1 cellular context compared by ENCODE assay signal in genomic region chr2:213152065-213152794, GRCh38.
TF ChIP-seq lines count a peak whose summit lies in the region.

No MANE protein-coding gene starts in this region.

TF ChIP-seq in HepG2, 621 proteins besides CTCF, POLR2A, EP300 and RAD21 (continued from another document and continues in another):
- no peak for TF ChIP-seq IRF9 (CRISPR knock-in tag; IDR thresholded peaks at IDR 0.05; ENCODE audit: borderline replicate concordance)
- TF ChIP-seq, protein P1, sequence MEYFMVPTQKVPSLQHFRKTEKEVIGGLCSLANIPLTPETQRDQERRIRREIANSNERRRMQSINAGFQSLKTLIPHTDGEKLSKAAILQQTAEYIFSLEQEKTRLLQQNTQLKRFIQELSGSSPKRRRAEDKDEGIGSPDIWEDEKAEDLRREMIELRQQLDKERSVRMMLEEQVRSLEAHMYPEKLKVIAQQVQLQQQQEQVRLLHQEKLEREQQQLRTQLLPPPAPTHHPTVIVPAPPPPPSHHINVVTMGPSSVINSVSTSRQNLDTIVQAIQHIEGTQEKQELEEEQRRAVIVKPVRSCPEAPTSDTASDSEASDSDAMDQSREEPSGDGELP (IDR thresholded peaks at IDR 0.05; ENCODE audit: borderline replicate concordance, low read depth) = no peak
- TF ChIP-seq ZNF607 (CRISPR knock-in tag; IDR thresholded peaks at IDR 0.05; ENCODE audit: borderline replicate concordance) = peak; percentile 66; the same call in 1 of the 2 replicates
- peak; percentile 17; the same call in 1 of the 2 replicates for TF ChIP-seq ZNF563 (CRISPR knock-in tag; IDR thresholded peaks at IDR 0.05)
- no peak for TF ChIP-seq MAFG (CRISPR knock-in tag; IDR thresholded peaks at IDR 0.05)
- TF ChIP-seq SATB2 (CRISPR knock-in tag; IDR thresholded peaks at IDR 0.05) = no peak
- TF ChIP-seq HOXA9 (CRISPR knock-in tag; IDR thresholded peaks at IDR 0.05; ENCODE audit: borderline replicate concordance) = no peak
- TF ChIP-seq, protein P2, sequence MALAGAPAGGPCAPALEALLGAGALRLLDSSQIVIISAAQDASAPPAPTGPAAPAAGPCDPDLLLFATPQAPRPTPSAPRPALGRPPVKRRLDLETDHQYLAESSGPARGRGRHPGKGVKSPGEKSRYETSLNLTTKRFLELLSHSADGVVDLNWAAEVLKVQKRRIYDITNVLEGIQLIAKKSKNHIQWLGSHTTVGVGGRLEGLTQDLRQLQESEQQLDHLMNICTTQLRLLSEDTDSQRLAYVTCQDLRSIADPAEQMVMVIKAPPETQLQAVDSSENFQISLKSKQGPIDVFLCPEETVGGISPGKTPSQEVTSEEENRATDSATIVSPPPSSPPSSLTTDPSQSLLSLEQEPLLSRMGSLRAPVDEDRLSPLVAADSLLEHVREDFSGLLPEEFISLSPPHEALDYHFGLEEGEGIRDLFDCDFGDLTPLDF (CRISPR knock-in tag; IDR thresholded peaks at IDR 0.05) = 0 out of 2 replicates have a peak, but pooled peaks have one; percentile 5
- TF ChIP-seq ZBTB39 (CRISPR knock-in tag; IDR thresholded peaks at IDR 0.05) = no peak
- TF ChIP-seq, protein P3, sequence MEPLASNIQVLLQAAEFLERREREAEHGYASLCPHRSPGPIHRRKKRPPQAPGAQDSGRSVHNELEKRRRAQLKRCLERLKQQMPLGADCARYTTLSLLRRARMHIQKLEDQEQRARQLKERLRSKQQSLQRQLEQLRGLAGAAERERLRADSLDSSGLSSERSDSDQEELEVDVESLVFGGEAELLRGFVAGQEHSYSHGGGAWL (CRISPR knock-in tag; IDR thresholded peaks at IDR 0.05) = no peak
- no peak; the same call in 1 of the 2 replicates for TF ChIP-seq E2F5 (CRISPR knock-in tag; conservative IDR thresholded peaks at IDR 0.05)
- TF ChIP-seq ATF1 (CRISPR knock-in tag; IDR thresholded peaks at IDR 0.05) = no peak
- peak; percentile 51 for TF ChIP-seq XRCC5 (optimal IDR thresholded peaks at IDR 0.05; ENCODE audit: low read length)
- TF ChIP-seq, protein P4, sequence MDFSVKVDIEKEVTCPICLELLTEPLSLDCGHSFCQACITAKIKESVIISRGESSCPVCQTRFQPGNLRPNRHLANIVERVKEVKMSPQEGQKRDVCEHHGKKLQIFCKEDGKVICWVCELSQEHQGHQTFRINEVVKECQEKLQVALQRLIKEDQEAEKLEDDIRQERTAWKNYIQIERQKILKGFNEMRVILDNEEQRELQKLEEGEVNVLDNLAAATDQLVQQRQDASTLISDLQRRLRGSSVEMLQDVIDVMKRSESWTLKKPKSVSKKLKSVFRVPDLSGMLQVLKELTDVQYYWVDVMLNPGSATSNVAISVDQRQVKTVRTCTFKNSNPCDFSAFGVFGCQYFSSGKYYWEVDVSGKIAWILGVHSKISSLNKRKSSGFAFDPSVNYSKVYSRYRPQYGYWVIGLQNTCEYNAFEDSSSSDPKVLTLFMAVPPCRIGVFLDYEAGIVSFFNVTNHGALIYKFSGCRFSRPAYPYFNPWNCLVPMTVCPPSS (IDR thresholded peaks at IDR 0.05) = no peak
- TF ChIP-seq ARID5B (CRISPR knock-in tag; IDR thresholded peaks at IDR 0.05) = 0 out of 2 replicates have a peak, but pooled peaks have one; percentile 7
- TF ChIP-seq ZSCAN9 (CRISPR knock-in tag; IDR thresholded peaks at IDR 0.05; ENCODE audit: borderline replicate concordance) = no peak
- TF ChIP-seq HNRNPH1 (optimal IDR thresholded peaks at IDR 0.05; ENCODE audit: low read depth, low read length) = no peak
- no peak for TF ChIP-seq ZNF484 (CRISPR knock-in tag; IDR thresholded peaks at IDR 0.05; ENCODE audit: borderline replicate concordance, low read depth)
- TF ChIP-seq RXRB (CRISPR knock-in tag; IDR thresholded peaks at IDR 0.05; ENCODE audit: borderline replicate concordance) = no peak
- no peak for TF ChIP-seq RXRA (CRISPR knock-in tag; IDR thresholded peaks at IDR 0.05)
- 0 out of 2 replicates have a peak, but pooled peaks have one; percentile 2 for TF ChIP-seq ZNF225 (CRISPR knock-in tag; IDR thresholded peaks at IDR 0.05)
- no peak for TF ChIP-seq ZC3H13 (CRISPR knock-in tag; IDR thresholded peaks at IDR 0.05)
- 0 out of 2 replicates have a peak, but pooled peaks have one; percentile 4 for TF ChIP-seq ZNF441 (CRISPR knock-in tag; IDR thresholded peaks at IDR 0.05; ENCODE audit: borderline replicate concordance)
- TF ChIP-seq ZNF343 (CRISPR knock-in tag; IDR thresholded peaks at IDR 0.05) = peak; percentile 85; the same call in 1 of the 2 replicates
- TF ChIP-seq ZBTB7B (CRISPR knock-in tag; IDR thresholded peaks at IDR 0.05) = peak; percentile 55; the same call in 1 of the 2 replicates
- no peak for TF ChIP-seq ZNF207 (IDR thresholded peaks at IDR 0.05; ENCODE audit: borderline replicate concordance)
- TF ChIP-seq, protein P5, sequence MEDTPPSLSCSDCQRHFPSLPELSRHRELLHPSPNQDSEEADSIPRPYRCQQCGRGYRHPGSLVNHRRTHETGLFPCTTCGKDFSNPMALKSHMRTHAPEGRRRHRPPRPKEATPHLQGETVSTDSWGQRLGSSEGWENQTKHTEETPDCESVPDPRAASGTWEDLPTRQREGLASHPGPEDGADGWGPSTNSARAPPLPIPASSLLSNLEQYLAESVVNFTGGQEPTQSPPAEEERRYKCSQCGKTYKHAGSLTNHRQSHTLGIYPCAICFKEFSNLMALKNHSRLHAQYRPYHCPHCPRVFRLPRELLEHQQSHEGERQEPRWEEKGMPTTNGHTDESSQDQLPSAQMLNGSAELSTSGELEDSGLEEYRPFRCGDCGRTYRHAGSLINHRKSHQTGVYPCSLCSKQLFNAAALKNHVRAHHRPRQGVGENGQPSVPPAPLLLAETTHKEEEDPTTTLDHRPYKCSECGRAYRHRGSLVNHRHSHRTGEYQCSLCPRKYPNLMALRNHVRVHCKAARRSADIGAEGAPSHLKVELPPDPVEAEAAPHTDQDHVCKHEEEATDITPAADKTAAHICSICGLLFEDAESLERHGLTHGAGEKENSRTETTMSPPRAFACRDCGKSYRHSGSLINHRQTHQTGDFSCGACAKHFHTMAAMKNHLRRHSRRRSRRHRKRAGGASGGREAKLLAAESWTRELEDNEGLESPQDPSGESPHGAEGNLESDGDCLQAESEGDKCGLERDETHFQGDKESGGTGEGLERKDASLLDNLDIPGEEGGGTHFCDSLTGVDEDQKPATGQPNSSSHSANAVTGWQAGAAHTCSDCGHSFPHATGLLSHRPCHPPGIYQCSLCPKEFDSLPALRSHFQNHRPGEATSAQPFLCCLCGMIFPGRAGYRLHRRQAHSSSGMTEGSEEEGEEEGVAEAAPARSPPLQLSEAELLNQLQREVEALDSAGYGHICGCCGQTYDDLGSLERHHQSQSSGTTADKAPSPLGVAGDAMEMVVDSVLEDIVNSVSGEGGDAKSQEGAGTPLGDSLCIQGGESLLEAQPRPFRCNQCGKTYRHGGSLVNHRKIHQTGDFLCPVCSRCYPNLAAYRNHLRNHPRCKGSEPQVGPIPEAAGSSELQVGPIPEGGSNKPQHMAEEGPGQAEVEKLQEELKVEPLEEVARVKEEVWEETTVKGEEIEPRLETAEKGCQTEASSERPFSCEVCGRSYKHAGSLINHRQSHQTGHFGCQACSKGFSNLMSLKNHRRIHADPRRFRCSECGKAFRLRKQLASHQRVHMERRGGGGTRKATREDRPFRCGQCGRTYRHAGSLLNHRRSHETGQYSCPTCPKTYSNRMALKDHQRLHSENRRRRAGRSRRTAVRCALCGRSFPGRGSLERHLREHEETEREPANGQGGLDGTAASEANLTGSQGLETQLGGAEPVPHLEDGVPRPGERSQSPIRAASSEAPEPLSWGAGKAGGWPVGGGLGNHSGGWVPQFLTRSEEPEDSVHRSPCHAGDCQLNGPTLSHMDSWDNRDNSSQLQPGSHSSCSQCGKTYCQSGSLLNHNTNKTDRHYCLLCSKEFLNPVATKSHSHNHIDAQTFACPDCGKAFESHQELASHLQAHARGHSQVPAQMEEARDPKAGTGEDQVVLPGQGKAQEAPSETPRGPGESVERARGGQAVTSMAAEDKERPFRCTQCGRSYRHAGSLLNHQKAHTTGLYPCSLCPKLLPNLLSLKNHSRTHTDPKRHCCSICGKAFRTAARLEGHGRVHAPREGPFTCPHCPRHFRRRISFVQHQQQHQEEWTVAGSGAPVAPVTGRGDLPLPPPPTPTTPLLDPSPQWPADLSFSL (CRISPR knock-in tag; IDR thresholded peaks at IDR 0.05) = no peak
- TF ChIP-seq ZNF205 (CRISPR knock-in tag; IDR thresholded peaks at IDR 0.05) = no peak
- no peak for TF ChIP-seq SMC3 (IDR thresholded peaks at IDR 0.05; ENCODE audit: low read length)
- peak; percentile 35; the same call in 1 of the 2 replicates for TF ChIP-seq SIN3A (IDR thresholded peaks at IDR 0.05; ENCODE audit: borderline replicate concordance, low read depth, low read length)
- TF ChIP-seq, protein P6, sequence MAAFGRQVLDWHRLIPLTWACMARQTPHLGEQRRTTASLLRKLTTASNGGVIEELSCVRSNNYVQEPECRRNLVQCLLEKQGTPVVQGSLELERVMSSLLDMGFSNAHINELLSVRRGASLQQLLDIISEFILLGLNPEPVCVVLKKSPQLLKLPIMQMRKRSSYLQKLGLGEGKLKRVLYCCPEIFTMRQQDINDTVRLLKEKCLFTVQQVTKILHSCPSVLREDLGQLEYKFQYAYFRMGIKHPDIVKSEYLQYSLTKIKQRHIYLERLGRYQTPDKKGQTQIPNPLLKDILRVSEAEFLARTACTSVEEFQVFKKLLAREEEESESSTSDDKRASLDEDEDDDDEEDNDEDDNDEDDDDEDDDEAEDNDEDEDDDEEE (CRISPR knock-in tag; IDR thresholded peaks at IDR 0.05) = 0 out of 2 replicates have a peak, but pooled peaks have one; percentile 49
- no peak for TF ChIP-seq AHR (CRISPR knock-in tag; IDR thresholded peaks at IDR 0.05)
- TF ChIP-seq ZNF652 (CRISPR knock-in tag; IDR thresholded peaks at IDR 0.05; ENCODE audit: borderline replicate concordance, low read depth) = no peak
- TF ChIP-seq, protein P7, sequence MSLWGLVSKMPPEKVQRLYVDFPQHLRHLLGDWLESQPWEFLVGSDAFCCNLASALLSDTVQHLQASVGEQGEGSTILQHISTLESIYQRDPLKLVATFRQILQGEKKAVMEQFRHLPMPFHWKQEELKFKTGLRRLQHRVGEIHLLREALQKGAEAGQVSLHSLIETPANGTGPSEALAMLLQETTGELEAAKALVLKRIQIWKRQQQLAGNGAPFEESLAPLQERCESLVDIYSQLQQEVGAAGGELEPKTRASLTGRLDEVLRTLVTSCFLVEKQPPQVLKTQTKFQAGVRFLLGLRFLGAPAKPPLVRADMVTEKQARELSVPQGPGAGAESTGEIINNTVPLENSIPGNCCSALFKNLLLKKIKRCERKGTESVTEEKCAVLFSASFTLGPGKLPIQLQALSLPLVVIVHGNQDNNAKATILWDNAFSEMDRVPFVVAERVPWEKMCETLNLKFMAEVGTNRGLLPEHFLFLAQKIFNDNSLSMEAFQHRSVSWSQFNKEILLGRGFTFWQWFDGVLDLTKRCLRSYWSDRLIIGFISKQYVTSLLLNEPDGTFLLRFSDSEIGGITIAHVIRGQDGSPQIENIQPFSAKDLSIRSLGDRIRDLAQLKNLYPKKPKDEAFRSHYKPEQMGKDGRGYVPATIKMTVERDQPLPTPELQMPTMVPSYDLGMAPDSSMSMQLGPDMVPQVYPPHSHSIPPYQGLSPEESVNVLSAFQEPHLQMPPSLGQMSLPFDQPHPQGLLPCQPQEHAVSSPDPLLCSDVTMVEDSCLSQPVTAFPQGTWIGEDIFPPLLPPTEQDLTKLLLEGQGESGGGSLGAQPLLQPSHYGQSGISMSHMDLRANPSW (CRISPR knock-in tag; IDR thresholded peaks at IDR 0.05; ENCODE audit: borderline replicate concordance) = no peak
- no peak for TF ChIP-seq ZMYM3 (CRISPR knock-in tag; IDR thresholded peaks at IDR 0.05)
